9 cellular contexts compared by ENCODE assay signal in the genomic region with DNA sequence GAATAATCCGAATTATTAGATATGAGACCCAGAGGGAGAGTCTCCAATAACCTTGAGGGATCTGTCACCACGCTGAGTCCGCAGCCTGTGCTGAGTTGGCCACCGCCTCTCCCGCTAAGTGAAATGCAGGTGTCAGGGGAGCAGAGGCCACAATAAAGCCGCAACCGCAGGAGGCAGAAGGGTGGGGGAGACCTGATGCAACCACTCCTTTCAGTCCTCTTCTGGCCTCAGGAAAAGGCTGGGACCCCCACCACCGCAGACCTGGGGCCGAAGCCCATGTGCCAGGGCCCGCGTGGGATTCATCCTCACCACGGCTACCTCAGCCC. TPM values are rescaled to one million over a fixed set of nuclear protein-coding genes. Genes with fewer than 3 reads are reported as not detected.
A peak's percentile ranks its signal among the peaks of the same experiment; 100 is the strongest.
DNase-seq lines count a peak whose midpoint lies in the region; ATAC-seq and TF ChIP-seq lines count a peak whose summit lies in the region.
"Had no signal": no experiment of that assay in that cellular context is flagged by ENCODE, and none has a peak within 500 bp of the region (broad histone marks: within the 10 kb centered on the region; RNA-seq: fewer than 3 reads in every experiment).

No MANE protein-coding gene starts in this region.

- H3K9me3 Mint-ChIP-seq in memory B cell = no peaks in the 10 kb centered on the region

- ATAC-seq in memory B cell (ENCODE audit: low read depth) (no peak), GM18858 (IDR thresholded peaks at IDR 0.05; ENCODE audit: unreplicated experiment) (no peak)

- H3K4me3 ChIP-seq in colonic mucosa (peak overlapping the region; percentile 47), uterus (peak overlapping the region; percentile 67 to 77)

- TF ChIP-seq POLR2A in uterus (IDR thresholded peaks at IDR 0.05) = no peak

- H3K4me1 Mint-ChIP-seq in memory B cell = peaks cover 11% of the 10 kb centered on the region

- H3K27me3 ChIP-seq in colonic mucosa = peaks cover 27% of the 10 kb centered on the region
- no peaks in the 10 kb centered on the region for H3K27me3 ChIP-seq in uterus

- H3K36me3 ChIP-seq in colonic mucosa (no peaks in the 10 kb centered on the region), uterus (no peaks in the 10 kb centered on the region)

- H3K4me3 Mint-ChIP-seq in memory B cell = peak overlapping the region; percentile 62

- no peaks in the 10 kb centered on the region for H3K36me3 Mint-ChIP-seq in memory B cell
- H3K36me3 Mint-ChIP-seq: CD4-positive, CD25-positive, alpha-beta regulatory T cell had no signal

- peak overlapping the region; percentile 33 for H3K27ac ChIP-seq in colonic mucosa
- H3K27ac ChIP-seq in uterus = peak overlapping the region; percentile 82 to 84

- peaks cover 29% of the 10 kb centered on the region for H3K27me3 Mint-ChIP-seq in memory B cell

- TF ChIP-seq CTCF in colonic mucosa (IDR thresholded peaks at IDR 0.05) = no peak
- TF ChIP-seq CTCF in uterus (IDR thresholded peaks at IDR 0.05) = no peak

- DNase-seq in NCI-H1105 treated with DMSO at 0.1 percent for 48 hours (lab: John Stamatoyannopoulos, UW) (peak; percentile 59), NCI-H1105 (lab: John Stamatoyannopoulos, UW) (no peak), NCI-H526 treated with DMSO at 0.1 percent for 48 hours (lab: John Stamatoyannopoulos, UW) (peak; percentile 37), colonic mucosa (no peak), memory B cell (ENCODE audit: low spot score in 2 of 2) (no peak), uterus (peak in 1 of 2 donors; percentile 20)
- DNase-seq in stimulated activated naive CD4-positive, alpha-beta T cell treated with Interleukin-2 at 50 U/mL for 16 hours (lab: John Stamatoyannopoulos, UW) = no peak

- H3K27ac Mint-ChIP-seq in memory B cell = no peak overlapping the region
- H3K27ac Mint-ChIP-seq: CD4-positive, CD25-positive, alpha-beta regulatory T cell had no signal

- intact Hi-C loops in colonic mucosa (cut with DNase I) = no loop called here
- intact Hi-C loops in uterus (cut with DNase I; ENCODE audit: low total_unique reads) = no loop called here

- H3K9me3 ChIP-seq in colonic mucosa = no peaks in the 10 kb centered on the region
- H3K9me3 ChIP-seq in uterus = no peaks in the 10 kb centered on the region

- peak overlapping the region; percentile 56 to 61 for H3K9ac ChIP-seq in colonic mucosa (ENCODE audit: low read depth in 2 of 2, low read length in 2 of 2)

- H3K4me1 ChIP-seq in colonic mucosa (no peaks in the 10 kb centered on the region), uterus (no peaks in the 10 kb centered on the region)

RNA-seq across cellular contexts. Expression of gene MAP1B, which starts 0.6 kb away (rescaled TPM):
- total RNA-seq in colonic mucosa (10 to 100 TPM in 1 of 2 donors, 1 to 10 TPM in 1; 6.1 to 16.2 TPM), uterus (100 to 1,000 TPM in 3 of 4 donors, 10 to 100 TPM in 1; 92.0 to 212 (median 132) TPM)

Comparison
In these comparisons a context has a peak if more than half of its experiments do, and no peak if none do; other contexts are left out.
1. DNase-seq: peak in NCI-H1105 treated with DMSO at 0.1 percent for 48 hours (single experiment) and NCI-H526 treated with DMSO at 0.1 percent for 48 hours (single experiment); none in NCI-H1105 (single experiment), colonic mucosa (single experiment), memory B cell (0 of 2) and stimulated activated naive CD4-positive, alpha-beta T cell treated with Interleukin-2 at 50 U/mL for 16 hours (single experiment).
2. RNA of gene MAP1B, which starts 0.6 kb away (total RNA-seq): 92.0 to 212 TPM in uterus; 6.1 to 16.2 TPM in colonic mucosa; every median in the first group is over 4 times any median in the second.